In genomic region chr3:30964612-30965011, GRCh38 we compare ENCODE assay signal across 8 cellular contexts.
DNase-seq lines count a peak whose midpoint lies in the region; ATAC-seq lines count a peak whose summit lies in the region.
"Had no signal": no experiment of that assay in that cellular context is flagged by ENCODE, and none has a peak within 500 bp of the region (broad histone marks: within the 10 kb centered on the region; RNA-seq: fewer than 3 reads in every experiment).

No MANE protein-coding gene starts in this region.

- H3K27ac Mint-ChIP-seq in activated naive CD8-positive, alpha-beta T cell treated with anti-CD3 and anti-CD28 coated beads, Interleukin-2, amount 50 U/mL, for 24 hours: no peak overlapping the region
- H3K27ac Mint-ChIP-seq: stimulated activated naive CD8-positive, alpha-beta T cell treated with anti-CD3 and anti-CD28 coated beads, Interleukin-15, Interleukin-2, amounts not matched to agents 100 ng/mL and 50 ng/mL, for 24 hours had no signal

- H3K4me3 Mint-ChIP-seq in activated naive CD8-positive, alpha-beta T cell treated with anti-CD3 and anti-CD28 coated beads, Interleukin-2, amount 50 U/mL, for 24 hours: no peak overlapping the region
- H3K4me3 Mint-ChIP-seq: stimulated activated naive CD8-positive, alpha-beta T cell treated with anti-CD3 and anti-CD28 coated beads, Interleukin-15, Interleukin-2, amounts not matched to agents 100 ng/mL and 50 ng/mL, for 24 hours had no signal

- no peak for DNase-seq in activated naive CD8-positive, alpha-beta T cell treated with anti-CD3 and anti-CD28 coated beads, Interleukin-2, amount 50 U/mL, for 24 hours
- DNase-seq in DMS114 treated with DMSO at 0.1 percent for 48 hours (lab: John Stamatoyannopoulos, UW; ENCODE audit: unreplicated experiment): no peak
- no peak for DNase-seq in NCI-H2029 (lab: John Stamatoyannopoulos, UW)
- DNase-seq in left lobe of liver (ENCODE audit: low spot score): no peak

- ATAC-seq in GM18909 (IDR thresholded peaks at IDR 0.05; ENCODE audit: poor library complexity, unreplicated experiment): peak; percentile 97
- peak; percentile 97 for ATAC-seq in GM21528 (IDR thresholded peaks at IDR 0.05; ENCODE audit: low FRiP score, unreplicated experiment)
- ATAC-seq in HG03175 (IDR thresholded peaks at IDR 0.05; ENCODE audit: unreplicated experiment): peak; percentile 95
- peak; percentile 46 for ATAC-seq in activated naive CD8-positive, alpha-beta T cell treated with anti-CD3 and anti-CD28 coated beads, Interleukin-2, amount 50 U/mL, for 24 hours
- no peak for ATAC-seq in left lobe of liver

- no peaks in the 10 kb centered on the region for H3K4me1 Mint-ChIP-seq in activated naive CD8-positive, alpha-beta T cell treated with anti-CD3 and anti-CD28 coated beads, Interleukin-2, amount 50 U/mL, for 24 hours

- no peaks in the 10 kb centered on the region for H3K36me3 Mint-ChIP-seq in activated naive CD8-positive, alpha-beta T cell treated with anti-CD3 and anti-CD28 coated beads, Interleukin-2, amount 50 U/mL, for 24 hours (ENCODE audit: low read depth)

- H3K9me3 Mint-ChIP-seq in activated naive CD8-positive, alpha-beta T cell treated with anti-CD3 and anti-CD28 coated beads, Interleukin-2, amount 50 U/mL, for 24 hours: no peaks in the 10 kb centered on the region

- no peaks in the 10 kb centered on the region for H3K27me3 Mint-ChIP-seq in activated naive CD8-positive, alpha-beta T cell treated with anti-CD3 and anti-CD28 coated beads, Interleukin-2, amount 50 U/mL, for 24 hours
